Comparison of ENCODE assay signal across 15 cellular contexts in the genomic region with DNA sequence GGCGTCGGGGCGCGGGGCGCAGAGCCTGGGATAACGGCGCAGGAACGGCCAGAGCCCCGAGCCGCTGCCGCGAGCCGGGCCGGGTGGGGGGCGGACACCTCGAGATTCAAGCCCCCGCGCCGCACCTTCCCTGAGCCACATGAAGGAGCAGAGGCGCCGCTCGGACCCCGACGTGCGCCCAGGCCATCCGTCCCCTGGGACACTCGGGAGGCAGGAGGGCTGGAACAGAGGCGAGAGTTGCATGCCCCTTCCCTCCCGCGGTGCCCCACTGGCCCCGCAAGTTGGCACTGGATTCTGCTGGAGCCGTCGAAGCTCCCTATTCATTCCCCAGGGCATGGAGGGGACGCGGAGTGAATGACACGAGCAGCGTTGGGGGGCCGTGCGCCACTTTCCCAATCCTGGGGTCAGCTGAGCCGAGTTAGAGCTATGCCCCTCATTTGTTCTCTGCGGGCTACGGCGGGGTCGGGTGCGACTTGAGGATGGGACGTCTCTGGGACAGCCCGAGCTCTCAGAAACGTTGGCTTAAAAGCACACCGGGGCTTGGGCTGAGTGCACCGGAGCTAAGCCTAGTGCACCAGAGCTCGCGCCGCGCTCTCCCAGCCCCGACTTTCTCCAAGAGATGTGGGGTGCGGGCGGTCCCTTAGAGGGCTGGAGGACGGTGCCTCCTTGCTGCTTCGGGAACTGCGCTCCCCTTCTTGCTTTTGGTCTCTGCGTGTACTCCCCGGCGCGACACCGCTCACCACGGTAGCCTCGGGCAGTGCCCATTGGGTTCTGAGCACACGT. TPM values are rescaled to one million over a fixed set of nuclear protein-coding genes. Genes with fewer than 3 reads are reported as not detected.
DNase-seq lines count a peak whose midpoint lies in the region; ATAC-seq and TF ChIP-seq lines count a peak whose summit lies in the region.
"Had no signal": no experiment of that assay in that cellular context is flagged by ENCODE, and none has a peak within 500 bp of the region (broad histone marks: within the 10 kb centered on the region; RNA-seq: fewer than 3 reads in every experiment).

No MANE protein-coding gene starts in this region.

- no peak for DNase-seq in heart left ventricle
- no peak for DNase-seq in left ventricle myocardium superior
- peak in 1 of 3 donors; percentile 51 for DNase-seq in right cardiac atrium
- no peak for DNase-seq in osteocyte (ENCODE audit: extremely low spot score, unreplicated experiment)
- peak in 1 of 2 donors; percentile 76 for DNase-seq in upper lobe of left lung
- no peak for DNase-seq in NCI-H446 treated with DMSO at 0.1 percent for 48 hours (lab: John Stamatoyannopoulos, UW)
- no peak for DNase-seq in NAMALWA (ENCODE audit: low spot score)
- no peak for DNase-seq in NCI-H345 treated with DMSO at 0.1 percent for 48 hours (lab: John Stamatoyannopoulos, UW; ENCODE audit: unreplicated experiment)
- DNase-seq: DMS79; naive thymus-derived CD8-positive, alpha-beta T cell; NCI-H1092; NCI-H526 treated with DMSO at 0.1 percent for 48 hours; SHP77 treated with DMSO at 0.1 percent for 48 hours; stimulated activated CD4-positive, alpha-beta T cell treated with anti-CD3 and anti-CD28 coated beads, Interleukin-4, amount 100 ng/mL, for 24 hours; stimulated activated naive CD8-positive, alpha-beta T cell treated with anti-CD3 and anti-CD28 coated beads, Interleukin-15, amount 100 ng/mL, for 72 hours had no signal

- H3K9me3 ChIP-seq in heart left ventricle: no peaks in the 10 kb centered on the region
- H3K9me3 ChIP-seq in right cardiac atrium (ENCODE audit: control insufficient read depth, low read length): no peaks in the 10 kb centered on the region
- no peaks in the 10 kb centered on the region for H3K9me3 ChIP-seq in upper lobe of left lung

- no peaks in the 10 kb centered on the region for H3K9me3 Mint-ChIP-seq in osteocyte (ENCODE audit: unreplicated experiment)
- H3K9me3 Mint-ChIP-seq: naive thymus-derived CD8-positive, alpha-beta T cell; stimulated activated naive CD8-positive, alpha-beta T cell treated with anti-CD3 and anti-CD28 coated beads, Interleukin-15, amount 100 ng/mL, for 72 hours had no signal

- TF ChIP-seq EP300 in upper lobe of left lung (IDR thresholded peaks at IDR 0.05): no peak

- H3K36me3 ChIP-seq in heart left ventricle: no peaks in the 10 kb centered on the region
- no peaks in the 10 kb centered on the region for H3K36me3 ChIP-seq in upper lobe of left lung

- ATAC-seq in heart left ventricle (peak in 2 of 4 donors; percentile 9 to 25), left ventricle myocardium superior (no peak), right cardiac atrium (peak in 1 of 2 donors; percentile 12), upper lobe of left lung (ENCODE audit: low FRiP score in 2 of 2) (no peak)
- ATAC-seq: naive thymus-derived CD8-positive, alpha-beta T cell had no signal

- no peak overlapping the region for H3K27ac Mint-ChIP-seq in osteocyte (ENCODE audit: unreplicated experiment)
- H3K27ac Mint-ChIP-seq: stimulated activated naive CD8-positive, alpha-beta T cell treated with anti-CD3 and anti-CD28 coated beads, Interleukin-15, amount 100 ng/mL, for 72 hours had no signal

- 2% methylated on average over 28 to 68 of the region's 68 CpGs for WGBS in heart left ventricle, 4 donors
- WGBS in right cardiac atrium: 2% methylated on average over 68 of the region's 68 CpGs
- 3 to 5% methylated on average over 15 to 49 of the region's 68 CpGs for WGBS in upper lobe of left lung, 2 donors

- H3K27ac ChIP-seq in heart left ventricle: peak overlapping the region in 5 of 12 donors; percentile 16 to 69 (median 60)
- H3K27ac ChIP-seq in right cardiac atrium (ENCODE audit: low read length): no peak overlapping the region
- no peak overlapping the region for H3K27ac ChIP-seq in upper lobe of left lung

- TF ChIP-seq CTCF in heart left ventricle (IDR thresholded peaks at IDR 0.05) (no peak), osteocyte (IDR thresholded peaks at IDR 0.05) (no peak), upper lobe of left lung (IDR thresholded peaks at IDR 0.05) (no peak)

- no peak for TF ChIP-seq POLR2A in heart left ventricle (IDR thresholded peaks at IDR 0.05)
- no peak for TF ChIP-seq POLR2A in upper lobe of left lung (IDR thresholded peaks at IDR 0.05)

- H3K27me3 Mint-ChIP-seq in osteocyte (ENCODE audit: unreplicated experiment): peaks cover 87% of the 10 kb centered on the region

- peaks cover 0 to 19% (median 3%) of the 10 kb centered on the region in 12 donors for H3K4me1 ChIP-seq in heart left ventricle
- H3K4me1 ChIP-seq in right cardiac atrium (ENCODE audit: control insufficient read depth, insufficient read depth, low read length): no peaks in the 10 kb centered on the region
- H3K4me1 ChIP-seq in upper lobe of left lung: peaks cover 0 to 19% (median 5%) of the 10 kb centered on the region in 4 donors

- H3K4me3 Mint-ChIP-seq in osteocyte (ENCODE audit: unreplicated experiment): peak overlapping the region; percentile 71

- intact Hi-C loops in heart left ventricle (cut with DNase I): loop anchor here in 1 of 10 donors (5.0 kb wide), 1 partner anchor 36 kb away; no protein-coding TSS in a partner anchor
- intact Hi-C loops in left ventricle myocardium superior (cut with micrococcal nuclease): no loop called here
- intact Hi-C loops in right cardiac atrium (cut with DNase I): loop anchor here in 1 of 4 donors (5.0 kb wide), 1 partner anchor 41 kb away; no protein-coding TSS in a partner anchor

- H3K4me1 Mint-ChIP-seq in osteocyte (ENCODE audit: unreplicated experiment): peaks cover 23% of the 10 kb centered on the region

- peaks cover 4% of the 10 kb centered on the region for H3K36me3 Mint-ChIP-seq in osteocyte (ENCODE audit: unreplicated experiment)
- H3K36me3 Mint-ChIP-seq: naive thymus-derived CD8-positive, alpha-beta T cell had no signal

- H3K4me3 ChIP-seq in heart left ventricle (peak overlapping the region in 11 of 12 donors; percentile 24 to 66 (median 51)), right cardiac atrium (ENCODE audit: low read length) (peak overlapping the region; percentile 55), upper lobe of left lung (peak overlapping the region in 3 of 4 donors; percentile 32 to 48 (median 42))

- H3K27me3 ChIP-seq in heart left ventricle (peaks cover 8 to 54% (median 18%) of the 10 kb centered on the region in 9 donors), right cardiac atrium (ENCODE audit: control insufficient read depth, insufficient read depth) (no peaks in the 10 kb centered on the region), upper lobe of left lung (peaks cover 0 to 18% (median 8%) of the 10 kb centered on the region in 4 donors)

RNA-seq across cellular contexts. Expression of gene SLC6A1, which starts 0.6 kb away (rescaled TPM):
- 1 to 10 TPM in 7 of 9 donors, under 1 TPM in 2; 0.40 to 3.1 (median 1.2) TPM for total RNA-seq in heart left ventricle
- 1 to 10 TPM in 1 of 2 donors, under 1 TPM in 1; 0.65 to 1.6 TPM for polyA plus RNA-seq in heart left ventricle
- 0.62 TPM for total RNA-seq in left ventricle myocardium superior
- total RNA-seq in right cardiac atrium: 1 to 10 TPM in 3 of 4 donors, under 1 TPM in 1; 0.89 to 3.3 (median 2.5) TPM
- polyA plus RNA-seq in right cardiac atrium: 3.0 TPM
- 38.4 and 39.1 TPM in 2 replicates for total RNA-seq in osteocyte
- 10 to 100 TPM in 1 of 6 donors, 1 to 10 TPM in 1, under 1 TPM in 4; 0.46 to 11.5 (median 0.88) TPM for total RNA-seq in upper lobe of left lung
- total RNA-seq: naive thymus-derived CD8-positive, alpha-beta T cell had no signal
- polyA plus RNA-seq: naive thymus-derived CD8-positive, alpha-beta T cell had no signal
